Comparison of ENCODE assay signal across 8 cellular contexts in genomic region chr1:8031176-8031785, GRCh38. TPM values are rescaled to one million over a fixed set of nuclear protein-coding genes. Genes with fewer than 3 reads are reported as not detected.
DNase-seq lines count a peak whose midpoint lies in the region; ATAC-seq, FAIRE-seq and TF ChIP-seq lines count a peak whose summit lies in the region.

No MANE protein-coding gene starts in this region.

- H3K27me3 Mint-ChIP-seq in HFFc6 (ENCODE audit: insufficient read depth) (peaks cover 2% of the 10 kb centered on the region), T-helper 17 cell (peaks cover 6% of the 10 kb centered on the region)

- no peak overlapping the region for H3K27ac Mint-ChIP-seq in HFFc6
- no peak overlapping the region for H3K27ac Mint-ChIP-seq in T-helper 17 cell

- H3K27me3 ChIP-seq in upper lobe of right lung: no peaks in the 10 kb centered on the region

- peak; percentile 32 for ATAC-seq in T-helper 17 cell
- ATAC-seq in upper lobe of right lung: no peak
- no peak for ATAC-seq in HG02571 (IDR thresholded peaks at IDR 0.05; ENCODE audit: unreplicated experiment)

- H3K4me1 Mint-ChIP-seq in HFFc6 (ENCODE audit: low read depth): peaks cover 46% of the 10 kb centered on the region
- H3K4me1 Mint-ChIP-seq in T-helper 17 cell: peaks cover 9% of the 10 kb centered on the region

- H3K9me3 Mint-ChIP-seq in HFFc6: no peaks in the 10 kb centered on the region

- H3K9me3 ChIP-seq in T-helper 17 cell (ENCODE audit: control insufficient read depth, low read length, poor library complexity, severe bottlenecking) (no peaks in the 10 kb centered on the region), upper lobe of right lung (no peaks in the 10 kb centered on the region)

- H3K4me3 ChIP-seq in upper lobe of right lung: no peak overlapping the region

- DNase-seq in COR-L47 (lab: John Stamatoyannopoulos, UW) (peak; percentile 59), HFFc6 (peak; percentile 50), T-helper 17 cell (no peak), frontal cortex (ENCODE audit: low spot score in 2 of 2) (no peak), upper lobe of right lung (no peak), NCI-H774 (lab: John Stamatoyannopoulos, UW) (no peak)
- DNase-seq in activated effector memory CD4-positive, alpha-beta T cell treated with anti-CD3 and anti-CD28 coated beads, Interleukin-2, amount 50 U/mL, for 16 hours: no peak

- TF ChIP-seq CTCF in HFFc6 (IDR thresholded peaks at IDR 0.05) (peak; percentile 92), upper lobe of right lung (IDR thresholded peaks at IDR 0.05) (peak; percentile 81)

- peak; percentile 78 for FAIRE-seq in frontal cortex (lab: Jason Lieb, UNC)

- H3K36me3 Mint-ChIP-seq in HFFc6 (ENCODE audit: low read depth) (no peaks in the 10 kb centered on the region), T-helper 17 cell (ENCODE audit: low read depth) (peaks cover 3% of the 10 kb centered on the region)

- intact Hi-C loops in upper lobe of right lung (cut with DNase I): loop anchor here (10.0 kb wide), 1 partner anchor 204 kb away; no protein-coding TSS in a partner anchor

- H3K36me3 ChIP-seq in upper lobe of right lung: no peaks in the 10 kb centered on the region

- no peak overlapping the region for H3K27ac ChIP-seq in upper lobe of right lung

- peaks cover 32% of the 10 kb centered on the region for H3K4me1 ChIP-seq in upper lobe of right lung

- H3K4me3 Mint-ChIP-seq in HFFc6: no peak overlapping the region
- H3K4me3 Mint-ChIP-seq in T-helper 17 cell: no peak overlapping the region

RNA-seq across cellular contexts. Expression of gene ERRFI1, which starts 5.2 kb away (rescaled TPM):
- total RNA-seq in HFFc6 (2021; fragmentation: NEBNext Ultra II Directional; extraction: Animal tissue kit (Norgen Biotek cat#: 25700)): 10 to 100 TPM; 15.8 to 25.5 (median 19.0) TPM
- total RNA-seq in T-helper 17 cell (1 to 10 TPM; 1.1 to 1.8 TPM), frontal cortex (20.4 TPM), upper lobe of right lung (92.8 TPM)

Comparison
In these comparisons a context has a peak if more than half of its experiments do, and no peak if none do; other contexts are left out.
1. DNase-seq: peak in COR-L47 (single experiment) and HFFc6 (single experiment); none in T-helper 17 cell (0 of 3), frontal cortex (0 of 2), upper lobe of right lung (single experiment), NCI-H774 (single experiment) and activated effector memory CD4-positive, alpha-beta T cell treated with anti-CD3 and anti-CD28 coated beads, Interleukin-2, amount 50 U/mL, for 16 hours (single experiment).